In genomic region chr9:124868511-124869465, GRCh38 we compare ENCODE assay signal across 8 cellular contexts. TPM values are rescaled to one million over a fixed set of nuclear protein-coding genes. Genes with fewer than 3 reads are reported as not detected.
A peak's percentile ranks its signal among the peaks of the same experiment; 100 is the strongest.
DNase-seq lines count a peak whose midpoint lies in the region; ATAC-seq and TF ChIP-seq lines count a peak whose summit lies in the region.

No MANE protein-coding gene starts in this region.

- peak; percentile 2; the same call in 1 of the 2 replicates for TF ChIP-seq CTCF in PC-3 (conservative IDR thresholded peaks at IDR 0.05; ENCODE audit: low read depth, low read length)

- peak overlapping the region; percentile 91 for H3K4me3 Mint-ChIP-seq in activated T-cell treated with anti-CD3 and anti-CD28 coated beads, Interleukin-2, amount 50 U/mL, for 24 hours

- peaks cover 65% of the 10 kb centered on the region for H3K36me3 Mint-ChIP-seq in activated T-cell treated with anti-CD3 and anti-CD28 coated beads, Interleukin-2, amount 50 U/mL, for 24 hours (ENCODE audit: low read depth)

- H3K27me3 ChIP-seq in PC-3 (ENCODE audit: low read length) (no peaks in the 10 kb centered on the region), mucosa of stomach (ENCODE audit: control insufficient read depth, insufficient read depth, low read length) (no peaks in the 10 kb centered on the region)

- BruUV-seq in PC-3 (replicated peaks; lab: Mats Ljungman, UMichigan) = TSS peak; percentile 88

- H3K9me2 ChIP-seq in PC-3 (replicated peaks; ENCODE audit: low read length) = no peaks in the 10 kb centered on the region

- peak overlapping the region; percentile 99 for H3K27ac Mint-ChIP-seq in activated T-cell treated with anti-CD3 and anti-CD28 coated beads, Interleukin-2, amount 50 U/mL, for 24 hours

- H3F3A ChIP-seq in PC-3 (ENCODE audit: low read length, unreplicated experiment) = no peaks in the 10 kb centered on the region

- H3K4me1 ChIP-seq in PC-3 (ENCODE audit: insufficient read depth, low read length) (peaks cover 28% of the 10 kb centered on the region), mucosa of stomach (ENCODE audit: control insufficient read depth, insufficient read depth, low read length) (peaks cover 49% of the 10 kb centered on the region)

- peaks cover 66% of the 10 kb centered on the region for H3K79me2 ChIP-seq in PC-3 (ENCODE audit: low read length)

- H3K9me3 ChIP-seq in PC-3 (ENCODE audit: low read length) = no peaks in the 10 kb centered on the region
- no peaks in the 10 kb centered on the region for H3K9me3 ChIP-seq in mucosa of stomach (ENCODE audit: control insufficient read depth, low read length)

- peak; percentile 95 for DNase-seq in DMS 273 (lab: John Stamatoyannopoulos, UW; ENCODE audit: unreplicated experiment)
- peak in 73 of 76 experiments; percentile 14 to 91 (median 76) for DNase-seq in HUDEP-2 (lab: John Stamatoyannopoulos, UW; ENCODE audit: unreplicated experiment in 76 of 76)
- peak; percentile 85 for DNase-seq in PC-3
- peak; percentile 97 for DNase-seq in activated T-cell treated with anti-CD3 and anti-CD28 coated beads, Interleukin-2, amount 50 U/mL, for 24 hours
- DNase-seq in erythroblast (lab: John Stamatoyannopoulos, UW) = peak; percentile 89 to 94
- DNase-seq in stimulated activated CD8-positive, alpha-beta memory T cell treated with anti-CD3 and anti-CD28 coated beads, Interleukin-4, amount 100 ng/mL, for 48 hours = peak; percentile 95

- H3K4me2 ChIP-seq in PC-3 (ENCODE audit: low read length) = peak overlapping the region; percentile 99

- H3K36me3 ChIP-seq in PC-3 (ENCODE audit: low read depth, low read length) (peaks cover 10% of the 10 kb centered on the region), mucosa of stomach (ENCODE audit: control insufficient read depth, insufficient read depth, low read length) (no peaks in the 10 kb centered on the region)

- no peaks in the 10 kb centered on the region for H3K9me3 Mint-ChIP-seq in activated T-cell treated with anti-CD3 and anti-CD28 coated beads, Interleukin-2, amount 50 U/mL, for 24 hours

- POLR2A ChIA-PET in PC-3 (lab: Charles Lee; ENCODE audit: unreplicated experiment) = no interaction called here

- H3K4me3 ChIP-seq in PC-3 (ENCODE audit: low read length) (peak overlapping the region; percentile 97), mucosa of stomach (ENCODE audit: low read length) (peak overlapping the region; percentile 88)

- peak; percentile 53 for ATAC-seq in GM21367 (IDR thresholded peaks at IDR 0.05; ENCODE audit: unreplicated experiment)
- ATAC-seq in PC-3 = peak; percentile 84

- CTCF ChIA-PET in PC-3 (lab: Charles Lee) = no interaction called here

- peak overlapping the region; percentile 65 for H2AFZ ChIP-seq in PC-3 (ENCODE audit: low read length)

- H3K4me1 Mint-ChIP-seq in activated T-cell treated with anti-CD3 and anti-CD28 coated beads, Interleukin-2, amount 50 U/mL, for 24 hours (ENCODE audit: low read depth) = peaks cover 53% of the 10 kb centered on the region

- H3K9ac ChIP-seq in PC-3 (ENCODE audit: low read length) = peak overlapping the region; percentile 97
- peak overlapping the region; percentile 97 for H3K9ac ChIP-seq in mucosa of stomach (ENCODE audit: low read length)

- H3K27me3 Mint-ChIP-seq in activated T-cell treated with anti-CD3 and anti-CD28 coated beads, Interleukin-2, amount 50 U/mL, for 24 hours = no peaks in the 10 kb centered on the region

- intact Hi-C loops in PC-3 (cut with micrococcal nuclease) = no loop called here

- peak; percentile 92 for TF ChIP-seq POLR2A in erythroblast (IDR thresholded peaks at IDR 0.05; ENCODE audit: low read length)

- H4K20me1 ChIP-seq in PC-3 (ENCODE audit: low read length) = peaks cover 23% of the 10 kb centered on the region

- H3K27ac ChIP-seq in PC-3 (ENCODE audit: low read length) = peak overlapping the region; percentile 88

RNA-seq across cellular contexts. Expression of gene ARPC5L, which starts 6.9 kb away (rescaled TPM):
- 54.5 and 63.0 TPM in 2 replicates for total RNA-seq in PC-3 (2014; rRNA removed)

RNA-seq across cellular contexts. Expression of gene RPL35, which starts 7.0 kb away (rescaled TPM):
- 1,981 and 2,242 TPM in 2 replicates for total RNA-seq in PC-3 (2014; rRNA removed)

RNA-seq across cellular contexts. Expression of gene WDR38, which starts 15.5 kb away (rescaled TPM):
- not detected in 2 replicates for total RNA-seq in PC-3 (2014; rRNA removed)

Comparison
In these comparisons a context has a peak if more than half of its experiments do, and no peak if none do; other contexts are left out.
1. Peak in every context shown above with its lines: DNase-seq, ATAC-seq, H3K4me3 ChIP-seq and H3K27ac ChIP-seq.